28 cellular contexts compared by ENCODE assay signal in genomic region chr3:167938516-167938915, GRCh38.
"Had no signal": no experiment of that assay in that cellular context is flagged by ENCODE, and none has a peak within 500 bp of the region (broad histone marks: within the 10 kb centered on the region; RNA-seq: fewer than 3 reads in every experiment).

No MANE protein-coding gene starts in this region.

- H3K4me2 ChIP-seq: neural progenitor cell, smooth muscle cell had no signal

- H3K9me3 ChIP-seq: ovary, psoas muscle, spleen, suprapubic skin, testis, tibial artery, transverse colon, upper lobe of right lung, uterus had no signal

- H3K36me3 ChIP-seq: neural progenitor cell, ovary, spleen, suprapubic skin, tibial artery, transverse colon, upper lobe of right lung had no signal

- H3K27ac ChIP-seq: neural progenitor cell, ovary, parathyroid adenoma, psoas muscle, skin epidermis, spleen, suprapubic skin, testis, tibial artery, transverse colon, upper lobe of right lung, uterus had no signal

- H3K4me3 ChIP-seq: neural progenitor cell, ovary, psoas muscle, skin epidermis, smooth muscle cell, spleen, suprapubic skin, testis, tibial artery, transverse colon, upper lobe of right lung, uterus had no signal

- DNase-seq: natural killer cell; occipital lobe; ovary; posterior cingulate gyrus; psoas muscle; right cardiac atrium; spleen; stimulated activated CD4-positive, alpha-beta T cell treated with anti-CD3 and anti-CD28 coated beads, Interleukin-12 subunit alpha, Interleukin-12 subunit beta, amount 100 ng/mL, for 4 hours; stimulated activated CD4-positive, alpha-beta T cell treated with anti-CD3 and anti-CD28 coated beads, Interleukin-1b, Interleukin-23, amount 100 ng/mL, for 48 hours; stimulated activated CD4-positive, alpha-beta T cell treated with anti-CD3 and anti-CD28 coated beads, Interleukin-4, amount 100 ng/mL, for 1 hour; stimulated activated CD4-positive, alpha-beta T cell treated with anti-CD3 and anti-CD28 coated beads, Interleukin-4, amount 100 ng/mL, for 4 hours; stimulated activated CD8-positive, alpha-beta memory T cell treated with anti-CD3 and anti-CD28 coated beads, Interleukin-4, amount 100 ng/mL, for 48 hours; stimulated activated naive CD4-positive, alpha-beta T cell; stimulated activated naive CD8-positive, alpha-beta T cell treated with anti-CD3 and anti-CD28 coated beads, Interleukin-15, amount 100 ng/mL, for 72 hours; stimulated activated naive CD8-positive, alpha-beta T cell treated with anti-CD3 and anti-CD28 coated beads, Interleukin-15, Interleukin-2, amounts not matched to agents 100 U/mL and 50 U/mL, for 24 hours; substantia nigra; testis; tibial artery; transverse colon; upper lobe of right lung; uterus had no signal

- ATAC-seq: natural killer cell; psoas muscle; right cardiac atrium; sciatic nerve; stimulated activated memory B cell treated with anti-CD40 and anti-IgM and Interleukin-4, amounts not matched to agents 10 μg/mL and 1 μg/mL and 100 μg/mL, for 72 hours; stimulated activated naive CD8-positive, alpha-beta T cell treated with anti-CD3 and anti-CD28 coated beads, Interleukin-15, amount 100 ng/mL, for 72 hours; stimulated activated naive CD8-positive, alpha-beta T cell treated with anti-CD3 and anti-CD28 coated beads, Interleukin-15, Interleukin-2, amounts not matched to agents 100 U/mL and 50 U/mL, for 24 hours; upper lobe of right lung had no signal

- H3K9ac ChIP-seq: neural progenitor cell, parathyroid adenoma had no signal

- H3K27me3 ChIP-seq: neural progenitor cell, ovary, suprapubic skin, testis, tibial artery, transverse colon, upper lobe of right lung, uterus had no signal

- H3K4me1 ChIP-seq: parathyroid adenoma, psoas muscle, testis, transverse colon, upper lobe of right lung, uterus had no signal

- H3K79me2 ChIP-seq: parathyroid adenoma had no signal

- H2AFZ ChIP-seq: neural progenitor cell, parathyroid adenoma had no signal
